7 cellular contexts compared by ENCODE assay signal in genomic region chr5:39948867-39949468, GRCh38.
A peak's percentile ranks its signal among the peaks of the same experiment; 100 is the strongest.
DNase-seq lines count a peak whose midpoint lies in the region; ATAC-seq and TF ChIP-seq lines count a peak whose summit lies in the region.

No MANE protein-coding gene starts in this region.

- peaks cover 8% of the 10 kb centered on the region for H3K36me3 Mint-ChIP-seq in T-helper 2 cell treated with Interferon-gamma antibody and Interleukin-4, amounts not matched to agents 5 μg/mL and 100 μg/mL, for 36 hours (ENCODE audit: low read depth)

- TF ChIP-seq CTCF in GM13976 (IDR thresholded peaks at IDR 0.05; ENCODE audit: borderline replicate concordance, control extremely low read depth, extremely low read depth, insufficient read depth, missing control alignments) = peak; percentile 38
- peak; percentile 43 to 80 (median 68) for TF ChIP-seq CTCF in body of pancreas (IDR thresholded peaks at IDR 0.05)

- H3K27me3 ChIP-seq in body of pancreas = no peaks in the 10 kb centered on the region

- peaks cover 3% of the 10 kb centered on the region for H3K4me1 Mint-ChIP-seq in T-helper 2 cell treated with Interferon-gamma antibody and Interleukin-4, amounts not matched to agents 5 μg/mL and 100 μg/mL, for 36 hours (ENCODE audit: low read depth)

- H3K4me1 ChIP-seq in body of pancreas = peaks cover 12% of the 10 kb centered on the region

- no peaks in the 10 kb centered on the region for H3K27me3 Mint-ChIP-seq in T-helper 2 cell treated with Interferon-gamma antibody and Interleukin-4, amounts not matched to agents 5 μg/mL and 100 μg/mL, for 36 hours (ENCODE audit: low read depth)

- DNase-seq in GM13976 (ENCODE audit: low spot score) (peak; percentile 39), NCI-H1105 (lab: John Stamatoyannopoulos, UW) (peak; percentile 34), body of pancreas (peak; percentile 70 to 90 (median 78)), inferior parietal cortex (ENCODE audit: extremely low spot score) (peak; percentile 77)
- DNase-seq in T-helper 2 cell treated with Interferon-gamma antibody and Interleukin-4, amounts not matched to agents 5 μg/mL and 100 μg/mL, for 36 hours (ENCODE audit: low spot score) = peak; percentile 40
- peak; percentile 61 for DNase-seq in stimulated activated CD4-positive, alpha-beta T cell treated with anti-CD3 and anti-CD28 coated beads, Interleukin-2, amount 100 ng/mL, for 4 hours (ENCODE audit: low read depth)

- 35 to 36% methylated on average over 2 of the region's 2 CpGs for WGBS in body of pancreas, 2 donors

- intact Hi-C loops in body of pancreas (cut with DNase I) = no loop called here

- H3K27ac Mint-ChIP-seq in T-helper 2 cell treated with Interferon-gamma antibody and Interleukin-4, amounts not matched to agents 5 μg/mL and 100 μg/mL, for 36 hours = no peak overlapping the region

- peaks cover 13% of the 10 kb centered on the region for H3K9me3 Mint-ChIP-seq in T-helper 2 cell treated with Interferon-gamma antibody and Interleukin-4, amounts not matched to agents 5 μg/mL and 100 μg/mL, for 36 hours

- H3K9me3 ChIP-seq in body of pancreas = no peaks in the 10 kb centered on the region

- H3K4me3 Mint-ChIP-seq in T-helper 2 cell treated with Interferon-gamma antibody and Interleukin-4, amounts not matched to agents 5 μg/mL and 100 μg/mL, for 36 hours = no peak overlapping the region

- H3K4me3 ChIP-seq in body of pancreas = no peak overlapping the region

- ATAC-seq in HG02678 (IDR thresholded peaks at IDR 0.05; ENCODE audit: unreplicated experiment) (peak; percentile 94), body of pancreas (peak; percentile 93)

- in situ Hi-C loops in GM13976 (cut with MboI; ENCODE audit: low sequenced_read_pairs, unreplicated experiment) = loop anchor here (10.0 kb wide), 1 partner anchor 746 kb away; no protein-coding TSS in a partner anchor

- no peak for TF ChIP-seq POLR2A in body of pancreas (IDR thresholded peaks at IDR 0.05)

- no peak overlapping the region for H3K27ac ChIP-seq in body of pancreas

- no peaks in the 10 kb centered on the region for H3K36me3 ChIP-seq in body of pancreas (replicated peaks in 1 of 2; ENCODE audit: insufficient read depth in 1 of 2, low read depth in 2 of 2)
